In genomic region chr21:29817450-29817849, GRCh38 we compare ENCODE assay signal across 31 cellular contexts.
"Had no signal": no experiment of that assay in that cellular context is flagged by ENCODE, and none has a peak within 500 bp of the region (broad histone marks: within the 10 kb centered on the region; RNA-seq: fewer than 3 reads in every experiment).

No MANE protein-coding gene starts in this region.

- H3K36me3 ChIP-seq: brain microvascular endothelial cell, esophagus muscularis mucosa, gastrocnemius medialis, heart left ventricle, WERI-Rb-1 had no signal

- H3K27ac ChIP-seq: brain microvascular endothelial cell, coronary artery, dorsolateral prefrontal cortex, esophagus muscularis mucosa, foreskin keratinocyte, gastrocnemius medialis, heart left ventricle, WERI-Rb-1 had no signal

- H3K4me1 ChIP-seq: esophagus muscularis mucosa, foreskin keratinocyte, gastrocnemius medialis, heart left ventricle had no signal

- DNase-seq: activated CD4-positive, alpha-beta T cell treated with anti-CD3 and anti-CD28 coated beads for 48 hours; activated CD4-positive, alpha-beta T cell treated with anti-CD3 and anti-CD28 coated beads, Interleukin-2, amount 50 U/mL, for 1 hour; activated CD4-positive, alpha-beta T cell treated with anti-CD3 and anti-CD28 coated beads, Interleukin-2, amount 50 U/mL, for 48 hours; activated CD4-positive, CD25-positive, alpha-beta regulatory T cell; activated CD8-positive, alpha-beta memory T cell treated with anti-CD3 and anti-CD28 coated beads for 24 hours; activated CD8-positive, alpha-beta T cell treated with anti-CD3 and anti-CD28 coated beads for 36 hours; activated effector memory CD4-positive, alpha-beta T cell treated with Interleukin-2 at 50 U/mL for 16 hours; activated gamma-delta T cell treated with Interleukin-2 at 50 U/mL for 16 hours; activated naive CD4-positive, alpha-beta T cell treated with Interleukin-2 at 50 U/mL for 16 hours; activated naive CD8-positive, alpha-beta T cell treated with anti-CD3 and anti-CD28 coated beads, Interleukin-2, amount 10 ng/mL, durations not matched to agents 7 days and 5 days; activated T-cell treated with anti-CD3 and anti-CD28 coated beads, Interleukin-2, amount 50 U/mL, for 4 hours; brain microvascular endothelial cell; dorsolateral prefrontal cortex; effector memory CD4-positive, alpha-beta T cell; endodermal cell; erythroblast; foreskin keratinocyte; gastrocnemius medialis; glutamatergic neuron; heart left ventricle; T-helper 1 cell; T-helper 17 cell; T1000; WERI-Rb-1 had no signal

- H3K27ac Mint-ChIP-seq: activated CD8-positive, alpha-beta T cell treated with anti-CD3 and anti-CD28 coated beads for 36 hours; activated naive CD4-positive, alpha-beta T cell treated with anti-CD3 and anti-CD28 coated beads, Interleukin-2, amount 50 U/mL, for 72 hours; activated naive CD8-positive, alpha-beta T cell treated with anti-CD3 and anti-CD28 coated beads, Interleukin-2, amount 10 ng/mL, durations not matched to agents 7 days and 5 days; activated T-helper 17 cell treated with anti-CD3 and anti-CD28 coated beads, Interleukin-2, amount 50 U/mL, for 72 hours; dendritic cell treated with granulocyte-macrophage colony-stimulating factor and Interleukin-4, amounts not matched to agents 40 ng/mL and 50 ng/mL, for 4 days; endodermal cell; T-helper 17 cell; T-helper 2 cell treated with Interferon-gamma antibody and Interleukin-4, amounts not matched to agents 5 μg/mL and 100 μg/mL, for 36 hours had no signal

- H3K36me3 Mint-ChIP-seq: activated naive CD4-positive, alpha-beta T cell treated with anti-CD3 and anti-CD28 coated beads, Interleukin-2, amount 50 U/mL, for 72 hours; activated naive CD8-positive, alpha-beta T cell treated with anti-CD3 and anti-CD28 coated beads, Interleukin-2, amount 10 ng/mL, durations not matched to agents 7 days and 5 days had no signal

- H3K4me1 Mint-ChIP-seq: activated naive CD8-positive, alpha-beta T cell treated with anti-CD3 and anti-CD28 coated beads, Interleukin-2, amount 10 ng/mL, durations not matched to agents 7 days and 5 days; activated T-helper 17 cell treated with anti-CD3 and anti-CD28 coated beads, Interleukin-2, amount 50 U/mL, for 72 hours; central memory CD8-positive, alpha-beta T cell; T-helper 17 cell had no signal

- H3K4me3 ChIP-seq: coronary artery, dorsolateral prefrontal cortex, esophagus muscularis mucosa, gastrocnemius medialis, heart left ventricle had no signal

- H3K27me3 Mint-ChIP-seq: activated naive CD8-positive, alpha-beta T cell treated with anti-CD3 and anti-CD28 coated beads, Interleukin-2, amount 10 ng/mL, durations not matched to agents 7 days and 5 days; central memory CD8-positive, alpha-beta T cell; dendritic cell treated with granulocyte-macrophage colony-stimulating factor and Interleukin-4, amounts not matched to agents 40 ng/mL and 50 ng/mL, for 4 days had no signal

- H3K27me3 ChIP-seq: brain microvascular endothelial cell, esophagus muscularis mucosa, gastrocnemius medialis had no signal

- H3K9me3 ChIP-seq: esophagus muscularis mucosa, gastrocnemius medialis had no signal

- H3K4me3 Mint-ChIP-seq: activated CD8-positive, alpha-beta T cell treated with anti-CD3 and anti-CD28 coated beads for 36 hours; activated naive CD8-positive, alpha-beta T cell treated with anti-CD3 and anti-CD28 coated beads, Interleukin-2, amount 10 ng/mL, durations not matched to agents 7 days and 5 days; activated T-cell treated with anti-CD3 and anti-CD28 coated beads, Interleukin-2, amount 50 U/mL, for 4 hours; activated T-helper 17 cell treated with anti-CD3 and anti-CD28 coated beads, Interleukin-2, amount 50 U/mL, for 72 hours; central memory CD8-positive, alpha-beta T cell; dendritic cell treated with granulocyte-macrophage colony-stimulating factor and Interleukin-4, amounts not matched to agents 40 ng/mL and 50 ng/mL, for 4 days; endodermal cell; T-helper 17 cell; T-helper 2 cell treated with Interferon-gamma antibody and Interleukin-4, amounts not matched to agents 5 μg/mL and 100 μg/mL, for 36 hours had no signal

- ATAC-seq: activated CD8-positive, alpha-beta T cell treated with anti-CD3 and anti-CD28 coated beads for 36 hours; activated naive CD4-positive, alpha-beta T cell treated with anti-CD3 and anti-CD28 coated beads, Interleukin-2, amount 50 U/mL, for 72 hours; activated T-cell treated with anti-CD3 and anti-CD28 coated beads, Interleukin-2, amount 50 U/mL, for 4 hours; activated T-helper 17 cell treated with anti-CD3 and anti-CD28 coated beads, Interleukin-2, amount 50 U/mL, for 72 hours; foreskin keratinocyte; gastrocnemius medialis; heart left ventricle; T-helper 17 cell had no signal

- H3K9me3 Mint-ChIP-seq: activated CD8-positive, alpha-beta T cell treated with anti-CD3 and anti-CD28 coated beads for 36 hours; activated naive CD4-positive, alpha-beta T cell treated with anti-CD3 and anti-CD28 coated beads, Interleukin-2, amount 50 U/mL, for 72 hours; activated naive CD8-positive, alpha-beta T cell treated with anti-CD3 and anti-CD28 coated beads, Interleukin-2, amount 10 ng/mL, durations not matched to agents 7 days and 5 days; activated T-cell treated with anti-CD3 and anti-CD28 coated beads, Interleukin-2, amount 50 U/mL, for 4 hours; activated T-helper 17 cell treated with anti-CD3 and anti-CD28 coated beads, Interleukin-2, amount 50 U/mL, for 72 hours; dendritic cell treated with granulocyte-macrophage colony-stimulating factor and Interleukin-4, amounts not matched to agents 40 ng/mL and 50 ng/mL, for 4 days; endodermal cell; T-helper 2 cell treated with Interferon-gamma antibody and Interleukin-4, amounts not matched to agents 5 μg/mL and 100 μg/mL, for 36 hours had no signal
